ENCODE assay signal across 1 cellular context in genomic region chr1:25662959-25663358, GRCh38. TPM values are rescaled to one million over a fixed set of nuclear protein-coding genes. Genes with fewer than 3 reads are reported as not detected.
"Had no signal": no experiment of that assay in that cellular context is flagged by ENCODE, and none has a peak within 500 bp of the region (broad histone marks: within the 10 kb centered on the region; RNA-seq: fewer than 3 reads in every experiment).

No MANE protein-coding gene starts in this region.

RNA-seq across cellular contexts. Expression of gene MAN1C1, which starts 46.4 kb away (rescaled TPM):
- total RNA-seq: SJSA1 had no signal
